39 cellular contexts compared by ENCODE assay signal in the genomic region with DNA sequence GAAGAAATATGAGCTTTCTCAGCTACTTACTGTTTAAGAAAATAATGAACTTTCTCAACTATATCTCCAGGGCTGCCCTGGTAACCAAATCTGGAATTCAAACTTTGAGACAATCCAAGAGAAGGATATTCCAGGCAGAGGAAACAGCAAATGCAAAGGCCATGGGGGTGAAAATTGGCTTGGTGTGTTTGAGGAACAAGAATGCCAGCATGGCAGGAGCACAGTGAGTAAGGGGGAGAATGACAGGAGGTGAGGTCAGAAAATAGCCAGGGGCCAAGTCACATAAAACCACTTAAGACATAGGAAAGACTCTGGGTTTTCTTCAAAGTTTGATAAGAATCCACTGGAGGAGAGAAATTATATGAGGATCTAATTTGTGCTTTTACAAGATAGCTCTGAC. TPM values are rescaled to one million over a fixed set of nuclear protein-coding genes. Genes with fewer than 3 reads are reported as not detected.
"Had no signal": no experiment of that assay in that cellular context is flagged by ENCODE, and none has a peak within 500 bp of the region (broad histone marks: within the 10 kb centered on the region; RNA-seq: fewer than 3 reads in every experiment).

No MANE protein-coding gene starts in this region.

- H3K27ac Mint-ChIP-seq: activated B cell treated with CpG ODN at 0.5 μM for 24 hours; activated CD8-positive, alpha-beta memory T cell treated with anti-CD3 and anti-CD28 coated beads, Interleukin-2, amount 10 ng/mL, durations not matched to agents 7 days and 5 days; activated CD8-positive, alpha-beta T cell treated with anti-CD3 and anti-CD28 coated beads, Interleukin-2, amount 10 ng/mL, durations not matched to agents 7 days and 5 days; activated naive CD4-positive, alpha-beta T cell treated with anti-CD3 and anti-CD28 coated beads for 36 hours; activated naive CD4-positive, alpha-beta T cell treated with anti-CD3 and anti-CD28 coated beads, Interleukin-2, amount 50 U/mL, for 24 hours; activated naive CD8-positive, alpha-beta T cell treated with anti-CD3 and anti-CD28 coated beads for 36 hours; activated naive CD8-positive, alpha-beta T cell treated with anti-CD3 and anti-CD28 coated beads, Interleukin-2, amount 50 U/mL, for 24 hours; activated T-helper 1 cell treated with anti-CD3 and anti-CD28 coated beads, Interleukin-12 subunit alpha, Interleukin-12 subunit beta, Interleukin-2, Interleukin-4 antibody, amounts not matched to agents 30 ng/mL and 10 ng/mL and 1 ng/mL, durations not matched to agents 14 hours and 24 hours and 36 hours; activated T-helper 2 cell treated with anti-CD3 and anti-CD28 coated beads, Interferon-gamma antibody, Interleukin-2, Interleukin-4, amounts not matched to agents 10 μg/mL and 5 μg/mL and 100 μg/mL, durations not matched to agents 14 hours and 24 hours and 36 hours; dendritic cell treated with granulocyte-macrophage colony-stimulating factor and Interleukin-4, amounts not matched to agents 40 ng/mL and 50 ng/mL, for 4 days; effector memory CD8-positive, alpha-beta T cell; T-helper 17 cell; T-helper 2 cell treated with Interferon-gamma antibody and Interleukin-4, amounts not matched to agents 5 μg/mL and 100 μg/mL, for 36 hours had no signal

- H3K4me1 ChIP-seq: adrenal gland, body of pancreas, esophagus muscularis mucosa, foreskin keratinocyte, gastrocnemius medialis had no signal

- H3K9me3 Mint-ChIP-seq: activated B cell treated with CpG ODN at 0.5 μM for 24 hours; activated naive CD4-positive, alpha-beta T cell treated with anti-CD3 and anti-CD28 coated beads for 36 hours; activated naive CD8-positive, alpha-beta T cell treated with anti-CD3 and anti-CD28 coated beads for 36 hours; activated T-helper 1 cell treated with anti-CD3 and anti-CD28 coated beads, Interleukin-12 subunit alpha, Interleukin-12 subunit beta, Interleukin-2, Interleukin-4 antibody, amounts not matched to agents 30 ng/mL and 10 ng/mL and 1 ng/mL, durations not matched to agents 14 hours and 24 hours and 36 hours; activated T-helper 2 cell treated with anti-CD3 and anti-CD28 coated beads, Interferon-gamma antibody, Interleukin-2, Interleukin-4, amounts not matched to agents 10 μg/mL and 5 μg/mL and 100 μg/mL, durations not matched to agents 14 hours and 24 hours and 36 hours; dendritic cell treated with granulocyte-macrophage colony-stimulating factor and Interleukin-4, amounts not matched to agents 40 ng/mL and 50 ng/mL, for 4 days; T-helper 2 cell treated with Interferon-gamma antibody and Interleukin-4, amounts not matched to agents 5 μg/mL and 100 μg/mL, for 36 hours had no signal

- H3K4me3 ChIP-seq: adrenal gland, body of pancreas, cardiac muscle cell, coronary artery, esophagus muscularis mucosa, gastrocnemius medialis had no signal

- H3K4me1 Mint-ChIP-seq: activated B cell treated with CpG ODN at 0.5 μM for 24 hours; activated CD8-positive, alpha-beta memory T cell treated with anti-CD3 and anti-CD28 coated beads, Interleukin-2, amount 10 ng/mL, durations not matched to agents 7 days and 5 days; activated naive CD4-positive, alpha-beta T cell treated with anti-CD3 and anti-CD28 coated beads, Interleukin-2, amount 50 U/mL, for 24 hours; activated naive CD8-positive, alpha-beta T cell treated with anti-CD3 and anti-CD28 coated beads for 36 hours; activated naive CD8-positive, alpha-beta T cell treated with anti-CD3 and anti-CD28 coated beads, Interleukin-2, amount 50 U/mL, for 24 hours; T-helper 17 cell had no signal

- H3K36me3 ChIP-seq: adrenal gland, cardiac muscle cell, esophagus muscularis mucosa, gastrocnemius medialis, WERI-Rb-1 had no signal

- H3K4me3 Mint-ChIP-seq: activated B cell treated with CpG ODN at 0.5 μM for 24 hours; activated CD8-positive, alpha-beta memory T cell treated with anti-CD3 and anti-CD28 coated beads, Interleukin-2, amount 10 ng/mL, durations not matched to agents 7 days and 5 days; activated CD8-positive, alpha-beta T cell treated with anti-CD3 and anti-CD28 coated beads, Interleukin-2, amount 10 ng/mL, durations not matched to agents 7 days and 5 days; activated naive CD4-positive, alpha-beta T cell treated with anti-CD3 and anti-CD28 coated beads for 36 hours; activated naive CD4-positive, alpha-beta T cell treated with anti-CD3 and anti-CD28 coated beads, Interleukin-2, amount 50 U/mL, for 24 hours; activated naive CD8-positive, alpha-beta T cell treated with anti-CD3 and anti-CD28 coated beads for 36 hours; activated naive CD8-positive, alpha-beta T cell treated with anti-CD3 and anti-CD28 coated beads, Interleukin-2, amount 50 U/mL, for 24 hours; activated T-helper 1 cell treated with anti-CD3 and anti-CD28 coated beads, Interleukin-12 subunit alpha, Interleukin-12 subunit beta, Interleukin-2, Interleukin-4 antibody, amounts not matched to agents 30 ng/mL and 10 ng/mL and 1 ng/mL, durations not matched to agents 14 hours and 24 hours and 36 hours; dendritic cell treated with granulocyte-macrophage colony-stimulating factor and Interleukin-4, amounts not matched to agents 40 ng/mL and 50 ng/mL, for 4 days; effector memory CD8-positive, alpha-beta T cell; T-helper 17 cell; T-helper 2 cell treated with Interferon-gamma antibody and Interleukin-4, amounts not matched to agents 5 μg/mL and 100 μg/mL, for 36 hours had no signal

- DNase-seq: activated B cell treated with CpG ODN at 0.5 μM for 24 hours; activated CD4-positive, alpha-beta T cell treated with anti-CD3 and anti-CD28 coated beads for 48 hours; activated CD4-positive, alpha-beta T cell treated with anti-CD3 and anti-CD28 coated beads, Interleukin-2, amount 50 U/mL, for 1 hour; activated CD4-positive, alpha-beta T cell treated with anti-CD3 and anti-CD28 coated beads, Interleukin-2, amount 50 U/mL, for 48 hours; activated CD8-positive, alpha-beta memory T cell treated with anti-CD3 and anti-CD28 coated beads, Interleukin-2, amount 10 ng/mL, durations not matched to agents 7 days and 5 days; activated CD8-positive, alpha-beta memory T cell treated with anti-CD3 and anti-CD28 coated beads, Interleukin-2, amount 50 U/mL, for 4 hours; activated CD8-positive, alpha-beta T cell treated with anti-CD3 and anti-CD28 coated beads, Interleukin-2, amount 10 ng/mL, durations not matched to agents 7 days and 5 days; activated effector memory CD4-positive, alpha-beta T cell treated with anti-CD3 and anti-CD28 coated beads, Interleukin-2, amount 50 U/mL, for 16 hours; activated naive CD4-positive, alpha-beta T cell treated with anti-CD3 and anti-CD28 coated beads for 36 hours; activated naive CD8-positive, alpha-beta T cell treated with anti-CD3 and anti-CD28 coated beads for 36 hours; activated naive CD8-positive, alpha-beta T cell treated with anti-CD3 and anti-CD28 coated beads, Interleukin-2, amount 50 U/mL, for 24 hours; activated T-cell treated with anti-CD3 and anti-CD28 coated beads, Interleukin-2, amount 50 U/mL, for 1 hour; activated T-cell treated with anti-CD3 and anti-CD28 coated beads, Interleukin-2, amount 50 U/mL, for 48 hours; adrenal gland; amygdala; aorta; body of pancreas; central memory CD4-positive, alpha-beta T cell; effector CD4-positive, alpha-beta T cell; effector memory CD8-positive, alpha-beta T cell; erythroblast; foreskin keratinocyte; gastrocnemius medialis; glutamatergic neuron; SW 1271; T-helper 1 cell; T-helper 17 cell; T1000; WERI-Rb-1 had no signal

- H3K27me3 Mint-ChIP-seq: activated CD8-positive, alpha-beta memory T cell treated with anti-CD3 and anti-CD28 coated beads, Interleukin-2, amount 10 ng/mL, durations not matched to agents 7 days and 5 days; dendritic cell treated with granulocyte-macrophage colony-stimulating factor and Interleukin-4, amounts not matched to agents 40 ng/mL and 50 ng/mL, for 4 days; T-helper 17 cell had no signal

- H3K36me3 Mint-ChIP-seq: activated CD8-positive, alpha-beta memory T cell treated with anti-CD3 and anti-CD28 coated beads, Interleukin-2, amount 10 ng/mL, durations not matched to agents 7 days and 5 days; activated naive CD4-positive, alpha-beta T cell treated with anti-CD3 and anti-CD28 coated beads, Interleukin-2, amount 50 U/mL, for 24 hours; activated naive CD8-positive, alpha-beta T cell treated with anti-CD3 and anti-CD28 coated beads for 36 hours had no signal

- ATAC-seq: activated CD4-positive, CD25-positive, alpha-beta regulatory T cell treated with anti-CD3 and anti-CD28 coated beads, Interleukin-2, amount 50 U/mL, for 24 hours; activated CD8-positive, alpha-beta memory T cell treated with anti-CD3 and anti-CD28 coated beads, Interleukin-2, amount 10 ng/mL, durations not matched to agents 7 days and 5 days; activated CD8-positive, alpha-beta T cell treated with anti-CD3 and anti-CD28 coated beads, Interleukin-2, amount 10 ng/mL, durations not matched to agents 7 days and 5 days; activated naive CD8-positive, alpha-beta T cell treated with anti-CD3 and anti-CD28 coated beads, Interleukin-2, amount 50 U/mL, for 24 hours; body of pancreas; effector memory CD8-positive, alpha-beta T cell; foreskin keratinocyte; gastrocnemius medialis; T-helper 17 cell had no signal

- H3K27ac ChIP-seq: adrenal gland, body of pancreas, cardiac muscle cell, coronary artery, esophagus muscularis mucosa, foreskin keratinocyte, gastrocnemius medialis, WERI-Rb-1 had no signal

- H3K27me3 ChIP-seq: adrenal gland, body of pancreas, cardiac muscle cell, esophagus muscularis mucosa, gastrocnemius medialis had no signal

RNA-seq across cellular contexts. Expression of a gene that starts 27.2 kb away (rescaled TPM):
- total RNA-seq: activated B cell treated with CpG ODN at 0.5 μM for 24 hours; activated CD8-positive, alpha-beta memory T cell treated with anti-CD3 and anti-CD28 coated beads for 36 hours; activated CD8-positive, alpha-beta memory T cell treated with anti-CD3 and anti-CD28 coated beads, Interleukin-2, amount 10 ng/mL, durations not matched to agents 7 days and 5 days; activated CD8-positive, alpha-beta T cell treated with anti-CD3 and anti-CD28 coated beads, Interleukin-2, amount 10 ng/mL, durations not matched to agents 7 days and 5 days; activated naive CD4-positive, alpha-beta T cell treated with anti-CD3 and anti-CD28 coated beads for 36 hours; activated naive CD8-positive, alpha-beta T cell treated with anti-CD3 and anti-CD28 coated beads for 36 hours; activated T-helper 1 cell treated with anti-CD3 and anti-CD28 coated beads, Interleukin-12 subunit alpha, Interleukin-12 subunit beta, Interleukin-2, Interleukin-4 antibody, amounts not matched to agents 30 ng/mL and 10 ng/mL and 1 ng/mL, durations not matched to agents 14 hours and 24 hours and 36 hours; activated T-helper 2 cell treated with anti-CD3 and anti-CD28 coated beads, Interferon-gamma antibody, Interleukin-2, Interleukin-4, amounts not matched to agents 10 μg/mL and 5 μg/mL and 100 μg/mL, durations not matched to agents 14 hours and 24 hours and 36 hours; cardiac muscle cell; T-helper 17 cell had no signal
- polyA plus RNA-seq: cardiac muscle cell had no signal
